ENCODE assay signal across 8 cellular contexts in the genomic region with DNA sequence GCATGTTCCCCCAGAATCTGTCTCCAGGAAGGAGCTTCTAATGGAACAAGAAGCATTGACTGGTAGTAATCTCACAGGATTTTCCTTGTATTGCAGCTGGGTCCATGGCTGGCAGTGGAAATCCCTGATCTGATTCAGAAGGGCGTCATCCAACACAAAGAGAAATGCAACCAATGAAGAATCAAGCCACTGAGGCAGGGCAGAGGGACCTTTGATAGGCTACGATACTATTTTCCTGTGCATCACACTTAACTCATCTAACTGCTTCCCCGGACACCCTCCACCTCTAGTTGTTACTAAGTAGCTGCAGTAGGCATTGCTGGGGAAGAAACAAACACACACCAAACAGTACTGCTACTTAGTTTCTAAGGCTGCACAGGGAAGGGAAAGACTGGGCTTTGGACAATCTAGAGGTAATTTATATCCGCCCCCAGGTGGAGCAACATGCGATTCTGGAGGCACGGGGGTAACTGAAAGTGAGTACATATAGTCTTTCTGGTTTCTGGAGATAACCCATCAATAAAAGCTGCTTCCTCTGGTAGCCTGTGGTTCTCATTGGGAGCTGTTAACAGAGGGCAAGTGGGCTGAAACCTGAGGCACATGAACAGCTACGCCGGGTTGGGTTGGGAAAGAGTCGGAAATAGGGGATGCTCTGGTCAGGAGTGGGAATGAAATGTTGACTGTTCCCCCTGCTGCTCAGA. TPM values are rescaled to one million over a fixed set of nuclear protein-coding genes. Genes with fewer than 3 reads are reported as not detected.
DNase-seq lines count a peak whose midpoint lies in the region; ATAC-seq, FAIRE-seq and TF ChIP-seq lines count a peak whose summit lies in the region.

No MANE protein-coding gene starts in this region.

- H3K18ac ChIP-seq in mesenchymal stem cell (ENCODE audit: low read depth in 1 of 2, low read length in 2 of 2) = no peak overlapping the region

- H4K8ac ChIP-seq in mesenchymal stem cell (ENCODE audit: low read length) = peak overlapping the region; percentile 24

- H3K4me2 ChIP-seq in K562 (ENCODE audit: insufficient read depth, low read length) = peak overlapping the region; percentile 95
- H3K4me2 ChIP-seq in mesenchymal stem cell (ENCODE audit: low read length, poor library complexity, severe bottlenecking) = no peak overlapping the region

- no peaks in the 10 kb centered on the region for H3K27me3 Mint-ChIP-seq in stimulated activated naive CD8-positive, alpha-beta T cell treated with anti-CD3 and anti-CD28 coated beads, Interleukin-15, Interleukin-2, amounts not matched to agents 100 ng/mL and 50 ng/mL, for 24 hours

- no peak overlapping the region for H2AK5ac ChIP-seq in mesenchymal stem cell (ENCODE audit: low read length, severe bottlenecking)

- BruUV-seq in K562 (replicated peaks; lab: Mats Ljungman, UMichigan) = no TSS peak

- in situ Hi-C loops in K562 (cut with MboI) = no loop called here

- FAIRE-seq in K562 (lab: Jason Lieb, UNC) = no peak

- H3K27me3 ChIP-seq in K562 (ENCODE audit: control insufficient read depth in 2 of 2, insufficient read depth in 2 of 2, low read length in 2 of 2) = no peaks in the 10 kb centered on the region
- H3K27me3 ChIP-seq in mesenchymal stem cell (ENCODE audit: control insufficient read depth in 1 of 2, insufficient read depth in 1 of 2, low read length in 2 of 2) = no peaks in the 10 kb centered on the region

- 28% methylated on average over 9 of the region's 9 CpGs for WGBS in K562 (ENCODE audit: insufficient coverage, low coverage, missing lambda C conversion rate)
- WGBS in mesenchymal stem cell = 92% methylated on average over 9 of the region's 9 CpGs

- peaks cover 48% of the 10 kb centered on the region for H3K36me3 Mint-ChIP-seq in stimulated activated naive CD8-positive, alpha-beta T cell treated with anti-CD3 and anti-CD28 coated beads, Interleukin-15, Interleukin-2, amounts not matched to agents 100 ng/mL and 50 ng/mL, for 24 hours (ENCODE audit: low read depth)

- no peak overlapping the region for H3K23ac ChIP-seq in mesenchymal stem cell (ENCODE audit: low read length in 2 of 2)

- peak overlapping the region; percentile 92 for H2AFZ ChIP-seq in K562 (ENCODE audit: low read depth, low read length)
- peak overlapping the region; percentile 64 for H2AFZ ChIP-seq in mesenchymal stem cell (ENCODE audit: low read depth, low read length)

- H4K91ac ChIP-seq in mesenchymal stem cell (ENCODE audit: low read length) = no peak overlapping the region

- TF ChIP-seq POLR2A in K562 (conservative IDR thresholded peaks at IDR 0.05) = no peak

- peak overlapping the region; percentile 75 for H3K4me3 ChIP-seq in K562
- H3K4me3 ChIP-seq in mesenchymal stem cell (ENCODE audit: insufficient read depth in 1 of 2, low read depth in 1 of 2, low read length in 2 of 2) = peak overlapping the region in 1 of 2 experiments; percentile 92

- H3K79me2 ChIP-seq in K562 (ENCODE audit: control insufficient read depth, insufficient read depth, low read length) = peaks cover 58% of the 10 kb centered on the region

- TF ChIP-seq EP300 in K562 (IDR thresholded peaks at IDR 0.05; ENCODE audit: low read length) = no peak; the same call in 1 of the 2 replicates

- no peaks in the 10 kb centered on the region for H4K20me1 ChIP-seq in K562 (replicated peaks; ENCODE audit: control insufficient read depth, insufficient read depth, low read length)

- H3K4me1 Mint-ChIP-seq in stimulated activated naive CD8-positive, alpha-beta T cell treated with anti-CD3 and anti-CD28 coated beads, Interleukin-15, Interleukin-2, amounts not matched to agents 100 ng/mL and 50 ng/mL, for 24 hours (ENCODE audit: low read depth) = peaks cover 60% of the 10 kb centered on the region

- H3K79me1 ChIP-seq in mesenchymal stem cell (replicated peaks; ENCODE audit: low read length, poor library complexity, severe bottlenecking) = peaks cover 39% of the 10 kb centered on the region

- H3K9me3 ChIP-seq in K562 (replicated peaks; ENCODE audit: control insufficient read depth, insufficient read depth, low read depth, low read length) (no peaks in the 10 kb centered on the region), mesenchymal stem cell (ENCODE audit: control insufficient read depth, low read length) (no peaks in the 10 kb centered on the region)

- no peaks in the 10 kb centered on the region for H3K9me1 ChIP-seq in K562 (ENCODE audit: control insufficient read depth, insufficient read depth, low read length)

- no peak overlapping the region for H2BK15ac ChIP-seq in mesenchymal stem cell (ENCODE audit: low read depth, poor library complexity, severe bottlenecking)

- CTCF ChIA-PET in K562 (lab: Yijun Ruan, JAX; ENCODE audit: low intra/inter-chr PET ratio) = no interaction called here

- no peak for ATAC-seq in stimulated activated naive CD8-positive, alpha-beta T cell treated with anti-CD3 and anti-CD28 coated beads, Interleukin-15, Interleukin-2, amounts not matched to agents 100 U/mL and 50 U/mL, for 24 hours
- peak; percentile 4 for ATAC-seq in K562
- no peak for ATAC-seq in GM18858 (IDR thresholded peaks at IDR 0.05; ENCODE audit: unreplicated experiment)
- ATAC-seq in esophagus mucosa = no peak
- ATAC-seq in HG03135 (IDR thresholded peaks at IDR 0.05; ENCODE audit: unreplicated experiment) = no peak

- no peak overlapping the region for H2BK120ac ChIP-seq in mesenchymal stem cell (ENCODE audit: low read depth, low read length)

- H3K27ac ChIP-seq in K562 (ENCODE audit: extremely low read depth, low read depth, low read length) (peak overlapping the region; percentile 58), mesenchymal stem cell (ENCODE audit: low read length, poor library complexity, severe bottlenecking) (peak overlapping the region; percentile 45)

- H3K4me3 Mint-ChIP-seq in stimulated activated naive CD8-positive, alpha-beta T cell treated with anti-CD3 and anti-CD28 coated beads, Interleukin-15, Interleukin-2, amounts not matched to agents 100 ng/mL and 50 ng/mL, for 24 hours = peak overlapping the region; percentile 85

- 0 out of 6 replicates have a peak, but pooled peaks of 1 of the 3 experiments have one; percentile 17 for TF ChIP-seq CTCF in K562 (IDR thresholded peaks at IDR 0.05 in 2 of 3, conservative IDR thresholded peaks at IDR 0.05 in 1 of 3; ENCODE audit: insufficient read depth in 2 of 3, low read depth in 1 of 3, low read length in 3 of 3)

- DNase-seq in stimulated activated naive CD8-positive, alpha-beta T cell treated with anti-CD3 and anti-CD28 coated beads, Interleukin-15, Interleukin-2, amounts not matched to agents 100 U/mL and 50 U/mL, for 24 hours = no peak
- peak in 3 of 4 experiments; percentile 38 to 71 (median 52) for DNase-seq in K562 (ENCODE audit: extremely low read depth in 1 of 4, low spot score in 3 of 4)
- DNase-seq in mesenchymal stem cell = no peak
- DNase-seq in NCI-H345 (lab: John Stamatoyannopoulos, UW) = no peak

- peaks cover 43 to 54% of the 10 kb centered on the region in 2 experiments for H3K4me1 ChIP-seq in K562 (replicated peaks in 1 of 2; ENCODE audit: control insufficient read depth in 2 of 2, insufficient read depth in 2 of 2, low read length in 2 of 2)
- peaks cover 23% of the 10 kb centered on the region for H3K4me1 ChIP-seq in mesenchymal stem cell (ENCODE audit: control insufficient read depth, insufficient read depth, low read depth, low read length)

- H3K36me3 ChIP-seq in K562 (ENCODE audit: control insufficient read depth, insufficient read depth, low read length) (peaks cover 51% of the 10 kb centered on the region), mesenchymal stem cell (ENCODE audit: control insufficient read depth in 1 of 2, insufficient read depth in 2 of 2, low read depth in 1 of 2, low read length in 2 of 2) (peaks cover 39 to 46% of the 10 kb centered on the region in 2 experiments)

- no peak overlapping the region for H3K14ac ChIP-seq in mesenchymal stem cell (ENCODE audit: low read length in 2 of 2)

- no peak overlapping the region for H2BK5ac ChIP-seq in mesenchymal stem cell (ENCODE audit: low read depth, low read length, poor library complexity, severe bottlenecking)

- H3K9ac ChIP-seq in K562 (ENCODE audit: insufficient read depth in 1 of 2, low read depth in 2 of 2, low read length in 2 of 2) (peak overlapping the region; percentile 77 to 98; a peak in 3 of 4 replicates), mesenchymal stem cell (ENCODE audit: low read length) (peak overlapping the region; percentile 91)

- POLR2A ChIA-PET in K562 (lab: Yijun Ruan, JAX) = interaction anchor here (0.5 to 2.2 kb wide), 11 partner anchors 8 to 451 kb away, joined by 3 to 10 read pairs (median 3); a partner anchor contains a TSS

- no peaks in the 10 kb centered on the region for H3K9me3 Mint-ChIP-seq in stimulated activated naive CD8-positive, alpha-beta T cell treated with anti-CD3 and anti-CD28 coated beads, Interleukin-15, Interleukin-2, amounts not matched to agents 100 ng/mL and 50 ng/mL, for 24 hours

- no peak overlapping the region for H2BK12ac ChIP-seq in mesenchymal stem cell (ENCODE audit: low read length in 2 of 2)

- H3K27ac Mint-ChIP-seq in stimulated activated naive CD8-positive, alpha-beta T cell treated with anti-CD3 and anti-CD28 coated beads, Interleukin-15, Interleukin-2, amounts not matched to agents 100 ng/mL and 50 ng/mL, for 24 hours = peak overlapping the region; percentile 87

- 0 out of 4 replicates have a peak, but pooled peaks of 1 of the 2 experiments have one; percentile 16 for TF ChIP-seq RAD21 in K562 (CRISPR knock-in tag; conservative IDR thresholded peaks at IDR 0.05 in 1 of 2, IDR thresholded peaks at IDR 0.05 in 1 of 2)

- H3K4ac ChIP-seq in mesenchymal stem cell (ENCODE audit: low read depth in 1 of 2, low read length in 2 of 2) = peak overlapping the region in 1 of 2 experiments; percentile 7

- intact Hi-C loops in K562 (cut with micrococcal nuclease) = loop anchor here (2.0 kb wide), 1 partner anchor 18 kb away; a partner anchor contains a TSS

RNA-seq across cellular contexts. Expression of a gene that starts 0.8 kb away (rescaled TPM):
- total RNA-seq in K562 (2011; cell fraction: chromatin; rRNA removed; ENCODE audit: low replicate concordance) = 83.0 and 141 TPM in 2 replicates
- 82.2 and 86.2 TPM in 2 replicates for total RNA-seq in K562 (2011; cell fraction: nucleolus; rRNA removed)
- total RNA-seq in K562 (2011; cell fraction: nucleoplasm; rRNA removed) = 77.2 and 80.0 TPM in 2 replicates
- 21.6 and 25.7 TPM in 2 replicates for total RNA-seq in K562 (2014; rRNA removed)
- total RNA-seq in K562 (2014; rRNA removed; fragmentation: Illumina TruSeq; extraction: Trizol) = 4.9 and 5.1 TPM in 2 replicates
- 7.2 and 9.5 TPM in 2 replicates for total RNA-seq in K562 (2015; rRNA removed; fragmentation: Illumina TruSeq; extraction: Trizol)
- total RNA-seq in K562 (2021) = 41.7 and 42.7 TPM in 2 replicates
- 22.9 and 38.9 TPM in 2 replicates for polyA plus RNA-seq in K562 (2011; rRNA removed)
- polyA plus RNA-seq in K562 (2011; cell fraction: cytosol; rRNA removed) = 42.3 and 59.0 TPM in 2 replicates
- 238 and 248 TPM in 2 replicates for polyA plus RNA-seq in K562 (2011; cell fraction: nucleus; rRNA removed)
- polyA plus RNA-seq in K562 (2012) = 26.7 and 40.5 TPM in 2 replicates
- 44.9 and 52.4 TPM in 2 replicates for polyA plus RNA-seq in K562 (2014; fragmentation: Illumina TruSeq; extraction: Trizol)
- polyA plus RNA-seq in K562 (2014; fragmentation: Nextera tagmentation; extraction: Ambion mirVana) = 10 to 100 TPM; 14.7 to 14.8 TPM
- polyA plus RNA-seq in K562 (2014; rRNA removed) = 35.4 and 39.3 TPM in 2 replicates
- 13.3 and 16.3 TPM in 2 replicates for polyA minus RNA-seq in K562 (2011; rRNA and poly(A)+ RNA removed)
- polyA minus RNA-seq in K562 (2011; cell fraction: cytosol; rRNA and poly(A)+ RNA removed) = 15.9 and 25.0 TPM in 2 replicates
- 42.5 and 75.6 TPM in 2 replicates for polyA minus RNA-seq in K562 (2011; cell fraction: nucleus; rRNA and poly(A)+ RNA removed)
- 13.9 TPM for polyA plus RNA-seq in mesenchymal stem cell (2013, experiment 1 of 2)
- polyA plus RNA-seq in mesenchymal stem cell (2013, experiment 2 of 2) = 14.1 TPM
- 15.6 TPM for total RNA-seq in esophagus mucosa

RNA-seq across cellular contexts. Expression of a gene that starts 4.7 kb away (rescaled TPM):
- 38.3 and 47.8 TPM in 2 replicates for total RNA-seq in K562 (2011; cell fraction: chromatin; rRNA removed; ENCODE audit: low replicate concordance)
- 27.1 and 28.9 TPM in 2 replicates for total RNA-seq in K562 (2011; cell fraction: nucleolus; rRNA removed)
- total RNA-seq in K562 (2011; cell fraction: nucleoplasm; rRNA removed) = 45.8 and 57.9 TPM in 2 replicates
- total RNA-seq in K562 (2014; rRNA removed) = 97.1 and 112 TPM in 2 replicates
- total RNA-seq in K562 (2014; rRNA removed; fragmentation: Illumina TruSeq; extraction: Trizol) = 151 TPM in 2 replicates
- total RNA-seq in K562 (2015; rRNA removed; fragmentation: Illumina TruSeq; extraction: Trizol) = 165 and 167 TPM in 2 replicates
- total RNA-seq in K562 (2021) = 92.8 and 94.2 TPM in 2 replicates
- 161 and 166 TPM in 2 replicates for polyA plus RNA-seq in K562 (2011; rRNA removed)
- polyA plus RNA-seq in K562 (2011; cell fraction: cytosol; rRNA removed) = 91.4 and 190 TPM in 2 replicates
- 39.8 and 76.0 TPM in 2 replicates for polyA plus RNA-seq in K562 (2011; cell fraction: nucleus; rRNA removed)
- polyA plus RNA-seq in K562 (2012) = 124 and 155 TPM in 2 replicates
- 167 and 190 TPM in 2 replicates for polyA plus RNA-seq in K562 (2014; fragmentation: Illumina TruSeq; extraction: Trizol)
- polyA plus RNA-seq in K562 (2014; fragmentation: Nextera tagmentation; extraction: Ambion mirVana) = 100 to 1,000 TPM; 213 to 220 TPM
- 113 and 143 TPM in 2 replicates for polyA plus RNA-seq in K562 (2014; rRNA removed)
- 154 and 155 TPM in 2 replicates for polyA minus RNA-seq in K562 (2011; rRNA and poly(A)+ RNA removed)
- polyA minus RNA-seq in K562 (2011; cell fraction: cytosol; rRNA and poly(A)+ RNA removed) = 56.1 and 62.8 TPM in 2 replicates
- 16.7 and 35.9 TPM in 2 replicates for polyA minus RNA-seq in K562 (2011; cell fraction: nucleus; rRNA and poly(A)+ RNA removed)
- 107 TPM for polyA plus RNA-seq in mesenchymal stem cell (2013, experiment 1 of 2)
- 103 TPM for polyA plus RNA-seq in mesenchymal stem cell (2013, experiment 2 of 2)
- 76.7 TPM for total RNA-seq in esophagus mucosa

RNA-seq across cellular contexts. Expression of a gene that starts 7.8 kb away (rescaled TPM):
- total RNA-seq in K562 (2011; cell fraction: chromatin; rRNA removed; ENCODE audit: low replicate concordance) = 111 and 182 TPM in 2 replicates
- total RNA-seq in K562 (2011; cell fraction: nucleolus; rRNA removed) = 117 TPM in 2 replicates
- total RNA-seq in K562 (2011; cell fraction: nucleoplasm; rRNA removed) = 116 and 129 TPM in 2 replicates
- 45.9 and 66.7 TPM in 2 replicates for total RNA-seq in K562 (2014; rRNA removed)
- 33.1 and 36.1 TPM in 2 replicates for total RNA-seq in K562 (2014; rRNA removed; fragmentation: Illumina TruSeq; extraction: Trizol)
- total RNA-seq in K562 (2015; rRNA removed; fragmentation: Illumina TruSeq; extraction: Trizol) = 22.1 and 24.9 TPM in 2 replicates
- 48.5 TPM in 2 replicates for total RNA-seq in K562 (2021)
- 57.1 and 98.3 TPM in 2 replicates for polyA plus RNA-seq in K562 (2011; rRNA removed)
- polyA plus RNA-seq in K562 (2011; cell fraction: cytosol; rRNA removed) = 56.7 and 63.8 TPM in 2 replicates
- 357 and 442 TPM in 2 replicates for polyA plus RNA-seq in K562 (2011; cell fraction: nucleus; rRNA removed)
- polyA plus RNA-seq in K562 (2012) = 44.3 and 62.8 TPM in 2 replicates
- polyA plus RNA-seq in K562 (2014; fragmentation: Illumina TruSeq; extraction: Trizol) = 35.4 and 38.9 TPM in 2 replicates
- polyA plus RNA-seq in K562 (2014; fragmentation: Nextera tagmentation; extraction: Ambion mirVana) = 10 to 100 TPM; 17.0 to 31.1 TPM
- 55.4 and 81.8 TPM in 2 replicates for polyA plus RNA-seq in K562 (2014; rRNA removed)
- polyA minus RNA-seq in K562 (2011; rRNA and poly(A)+ RNA removed) = 22.0 and 25.5 TPM in 2 replicates
- 12.2 and 28.6 TPM in 2 replicates for polyA minus RNA-seq in K562 (2011; cell fraction: cytosol; rRNA and poly(A)+ RNA removed)
- polyA minus RNA-seq in K562 (2011; cell fraction: nucleus; rRNA and poly(A)+ RNA removed) = 34.2 and 56.1 TPM in 2 replicates
- polyA plus RNA-seq in mesenchymal stem cell (2013, experiment 1 of 2) = 9.8 TPM
- 8.2 TPM for polyA plus RNA-seq in mesenchymal stem cell (2013, experiment 2 of 2)
- 10.4 TPM for total RNA-seq in esophagus mucosa

RNA-seq across cellular contexts. Expression of a gene that starts 18.8 kb away (rescaled TPM):
- 57.0 and 113 TPM in 2 replicates for total RNA-seq in K562 (2011; cell fraction: chromatin; rRNA removed; ENCODE audit: low replicate concordance)
- total RNA-seq in K562 (2011; cell fraction: nucleolus; rRNA removed) = 102 and 112 TPM in 2 replicates
- 89.3 and 101 TPM in 2 replicates for total RNA-seq in K562 (2011; cell fraction: nucleoplasm; rRNA removed)
- total RNA-seq in K562 (2014; rRNA removed) = 37.1 and 68.3 TPM in 2 replicates
- total RNA-seq in K562 (2014; rRNA removed; fragmentation: Illumina TruSeq; extraction: Trizol) = 32.0 TPM in 2 replicates
- total RNA-seq in K562 (2015; rRNA removed; fragmentation: Illumina TruSeq; extraction: Trizol) = 38.0 and 41.2 TPM in 2 replicates
- total RNA-seq in K562 (2021) = 57.6 and 59.9 TPM in 2 replicates
- 31.2 and 48.5 TPM in 2 replicates for polyA plus RNA-seq in K562 (2011; rRNA removed)
- 49.7 and 72.8 TPM in 2 replicates for polyA plus RNA-seq in K562 (2011; cell fraction: cytosol; rRNA removed)
- polyA plus RNA-seq in K562 (2011; cell fraction: nucleus; rRNA removed) = 118 and 168 TPM in 2 replicates
- 52.6 and 67.1 TPM in 2 replicates for polyA plus RNA-seq in K562 (2012)
- polyA plus RNA-seq in K562 (2014; fragmentation: Illumina TruSeq; extraction: Trizol) = 82.0 and 85.4 TPM in 2 replicates
- polyA plus RNA-seq in K562 (2014; fragmentation: Nextera tagmentation; extraction: Ambion mirVana) = 100 to 1,000 TPM in 1 of 2 experiments, 10 to 100 TPM in 1; 46.1 to 103 TPM
- 50.7 and 66.4 TPM in 2 replicates for polyA plus RNA-seq in K562 (2014; rRNA removed)
- polyA minus RNA-seq in K562 (2011; rRNA and poly(A)+ RNA removed) = 15.4 and 16.3 TPM in 2 replicates
- 25.1 and 26.1 TPM in 2 replicates for polyA minus RNA-seq in K562 (2011; cell fraction: cytosol; rRNA and poly(A)+ RNA removed)
- polyA minus RNA-seq in K562 (2011; cell fraction: nucleus; rRNA and poly(A)+ RNA removed) = 21.9 and 28.3 TPM in 2 replicates
- polyA plus RNA-seq in mesenchymal stem cell (2013, experiment 1 of 2) = 34.5 TPM
- 34.5 TPM for polyA plus RNA-seq in mesenchymal stem cell (2013, experiment 2 of 2)
- total RNA-seq in esophagus mucosa = 17.7 TPM

RNA-seq across cellular contexts. Expression of a gene that starts 26.0 kb away (rescaled TPM):
- 15.2 and 18.5 TPM in 2 replicates for total RNA-seq in K562 (2011; cell fraction: chromatin; rRNA removed; ENCODE audit: low replicate concordance)
- total RNA-seq in K562 (2011; cell fraction: nucleolus; rRNA removed) = 11.6 and 11.8 TPM in 2 replicates
- total RNA-seq in K562 (2011; cell fraction: nucleoplasm; rRNA removed) = 15.0 and 20.0 TPM in 2 replicates
- total RNA-seq in K562 (2014; rRNA removed) = 15.6 and 19.1 TPM in 2 replicates
- 11.6 and 12.0 TPM in 2 replicates for total RNA-seq in K562 (2014; rRNA removed; fragmentation: Illumina TruSeq; extraction: Trizol)
- total RNA-seq in K562 (2015; rRNA removed; fragmentation: Illumina TruSeq; extraction: Trizol) = 11.6 and 13.4 TPM in 2 replicates
- 26.3 and 29.0 TPM in 2 replicates for total RNA-seq in K562 (2021)
- 16.0 and 24.4 TPM in 2 replicates for polyA plus RNA-seq in K562 (2011; rRNA removed)
- 38.4 and 56.4 TPM in 2 replicates for polyA plus RNA-seq in K562 (2011; cell fraction: cytosol; rRNA removed)
- polyA plus RNA-seq in K562 (2011; cell fraction: nucleus; rRNA removed) = 27.9 and 37.6 TPM in 2 replicates
- polyA plus RNA-seq in K562 (2012) = 27.7 and 29.6 TPM in 2 replicates
- polyA plus RNA-seq in K562 (2014; fragmentation: Illumina TruSeq; extraction: Trizol) = 31.4 and 35.0 TPM in 2 replicates
- 10 to 100 TPM; 31.6 to 41.0 TPM for polyA plus RNA-seq in K562 (2014; fragmentation: Nextera tagmentation; extraction: Ambion mirVana)
- 16.7 and 16.8 TPM in 2 replicates for polyA plus RNA-seq in K562 (2014; rRNA removed)
- 26.2 and 47.1 TPM in 2 replicates for polyA minus RNA-seq in K562 (2011; rRNA and poly(A)+ RNA removed)
- polyA minus RNA-seq in K562 (2011; cell fraction: cytosol; rRNA and poly(A)+ RNA removed) = 10.9 and 16.7 TPM in 2 replicates
- polyA minus RNA-seq in K562 (2011; cell fraction: nucleus; rRNA and poly(A)+ RNA removed) = 5.1 and 6.2 TPM in 2 replicates
- polyA plus RNA-seq in mesenchymal stem cell (2013, experiment 1 of 2) = 23.9 TPM
- polyA plus RNA-seq in mesenchymal stem cell (2013, experiment 2 of 2) = 25.8 TPM
- 24.9 TPM for total RNA-seq in esophagus mucosa

Comparison
In these comparisons a context has a peak if more than half of its experiments do, and no peak if none do; other contexts are left out.
1. DNase-seq: peak in K562 (3 of 4); none in stimulated activated naive CD8-positive, alpha-beta T cell treated with anti-CD3 and anti-CD28 coated beads, Interleukin-15, Interleukin-2, amounts not matched to agents 100 U/mL and 50 U/mL, for 24 hours (single experiment), mesenchymal stem cell (single experiment) and NCI-H345 (single experiment).